In the genomic region with DNA sequence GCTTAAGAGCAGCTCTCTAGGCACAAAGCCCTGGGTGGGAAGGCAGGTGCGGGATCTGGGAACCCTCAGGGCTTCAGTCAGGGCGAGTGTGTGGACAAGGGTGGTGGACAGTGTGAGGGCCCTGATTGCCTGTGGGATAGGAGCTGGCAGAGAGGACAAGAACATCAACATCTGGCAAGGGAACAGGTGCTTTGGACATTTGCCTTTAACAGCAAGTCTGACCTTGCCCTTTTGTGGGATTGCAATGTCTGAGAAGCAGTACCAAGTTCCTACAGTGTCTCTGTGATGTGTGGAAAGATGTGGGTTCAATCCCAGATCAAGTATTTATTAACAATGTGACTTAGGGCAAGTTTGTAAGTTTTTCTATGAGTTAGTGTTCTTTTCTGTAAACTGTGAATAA, we compare ENCODE assay signal across 15 cellular contexts.
"Had no signal": no experiment of that assay in that cellular context is flagged by ENCODE, and none has a peak within 500 bp of the region (broad histone marks: within the 10 kb centered on the region; RNA-seq: fewer than 3 reads in every experiment).

No MANE protein-coding gene starts in this region.

- ATAC-seq: activated CD8-positive, alpha-beta T cell treated with anti-CD3 and anti-CD28 coated beads for 36 hours; natural killer cell treated with Interleukin-12 subunit alpha and Interleukin-12 subunit beta and Interleukin-15 and Interleukin-18, amount 100 ng/mL, for 72 hours; stimulated activated naive CD8-positive, alpha-beta T cell treated with anti-CD3 and anti-CD28 coated beads, Interleukin-15, amount 100 ng/mL, for 72 hours had no signal

- H3K9me3 ChIP-seq: heart right ventricle, neutrophil, suprapubic skin had no signal

- H3K4me3 ChIP-seq: cardiac muscle cell, heart right ventricle, skin epidermis, suprapubic skin had no signal

- H3K36me3 Mint-ChIP-seq: natural killer cell treated with Interleukin-12 subunit alpha and Interleukin-12 subunit beta and Interleukin-15 and Interleukin-18, amount 100 ng/mL, for 72 hours had no signal

- H3K4me3 Mint-ChIP-seq: activated CD4-positive, alpha-beta T cell treated with anti-CD3 and anti-CD28 coated beads, Interleukin-2, amount 10 ng/mL, durations not matched to agents 24 days and 14 days; activated CD8-positive, alpha-beta T cell treated with anti-CD3 and anti-CD28 coated beads for 36 hours; activated T-cell treated with anti-CD3 and anti-CD28 coated beads, Interleukin-2, amount 50 U/mL, for 24 hours; natural killer cell treated with Interleukin-12 subunit alpha and Interleukin-12 subunit beta and Interleukin-15 and Interleukin-18, amount 100 ng/mL, for 72 hours; stimulated activated naive CD8-positive, alpha-beta T cell treated with anti-CD3 and anti-CD28 coated beads, Interleukin-15, amount 100 ng/mL, for 72 hours; T-helper 1 cell treated with Interleukin-12 subunit alpha and Interleukin-12 subunit beta and Interleukin-4 antibody, amounts not matched to agents 30 μg/mL and 1 μg/mL, for 36 hours had no signal

- H3K27ac Mint-ChIP-seq: activated CD4-positive, alpha-beta T cell treated with anti-CD3 and anti-CD28 coated beads, Interleukin-2, amount 10 ng/mL, durations not matched to agents 24 days and 14 days; activated CD8-positive, alpha-beta T cell treated with anti-CD3 and anti-CD28 coated beads for 36 hours; activated T-cell treated with anti-CD3 and anti-CD28 coated beads, Interleukin-2, amount 50 U/mL, for 24 hours; activated T-helper 2 cell treated with anti-CD3 and anti-CD28 coated beads, Interferon-gamma antibody, Interleukin-2, Interleukin-4, amounts not matched to agents 10 μg/mL and 5 μg/mL and 100 μg/mL, durations not matched to agents 14 hours and 24 hours and 36 hours; natural killer cell treated with Interleukin-12 subunit alpha and Interleukin-12 subunit beta and Interleukin-15 and Interleukin-18, amount 100 ng/mL, for 72 hours; stimulated activated naive CD8-positive, alpha-beta T cell treated with anti-CD3 and anti-CD28 coated beads, Interleukin-15, amount 100 ng/mL, for 72 hours; T-helper 1 cell treated with Interleukin-12 subunit alpha and Interleukin-12 subunit beta and Interleukin-4 antibody, amounts not matched to agents 30 μg/mL and 1 μg/mL, for 36 hours had no signal

- H3K9me3 Mint-ChIP-seq: activated CD8-positive, alpha-beta T cell treated with anti-CD3 and anti-CD28 coated beads for 36 hours; activated T-cell treated with anti-CD3 and anti-CD28 coated beads, Interleukin-2, amount 50 U/mL, for 24 hours; activated T-helper 2 cell treated with anti-CD3 and anti-CD28 coated beads, Interferon-gamma antibody, Interleukin-2, Interleukin-4, amounts not matched to agents 10 μg/mL and 5 μg/mL and 100 μg/mL, durations not matched to agents 14 hours and 24 hours and 36 hours; natural killer cell treated with Interleukin-12 subunit alpha and Interleukin-12 subunit beta and Interleukin-15 and Interleukin-18, amount 100 ng/mL, for 72 hours; T-helper 1 cell treated with Interleukin-12 subunit alpha and Interleukin-12 subunit beta and Interleukin-4 antibody, amounts not matched to agents 30 μg/mL and 1 μg/mL, for 36 hours had no signal

- H3K27me3 ChIP-seq: cardiac muscle cell, heart right ventricle, neutrophil, suprapubic skin had no signal

- H3K36me3 ChIP-seq: cardiac muscle cell, heart right ventricle, neutrophil, suprapubic skin had no signal

- DNase-seq: activated CD4-positive, alpha-beta T cell treated with anti-CD3 and anti-CD28 coated beads, Interleukin-2, amount 10 ng/mL, durations not matched to agents 24 days and 14 days; activated CD8-positive, alpha-beta T cell treated with anti-CD3 and anti-CD28 coated beads for 36 hours; activated naive CD4-positive, alpha-beta T cell treated with anti-CD3 and anti-CD28 coated beads, Interleukin-2, amount 50 U/mL, for 16 hours; activated T-cell treated with anti-CD3 and anti-CD28 coated beads, Interleukin-2, amount 50 U/mL, for 24 hours; heart right ventricle; stimulated activated naive CD8-positive, alpha-beta T cell treated with anti-CD3 and anti-CD28 coated beads, Interleukin-15, amount 100 ng/mL, for 72 hours; trophoblast cell had no signal

- H3K4me1 ChIP-seq: parathyroid adenoma had no signal
